Comparison of ENCODE assay signal across 12 cellular contexts in genomic region chr15:50058231-50058630, GRCh38.
DNase-seq lines count a peak whose midpoint lies in the region; ATAC-seq, FAIRE-seq and TF ChIP-seq lines count a peak whose summit lies in the region.
"Had no signal": no experiment of that assay in that cellular context is flagged by ENCODE, and none has a peak within 500 bp of the region (broad histone marks: within the 10 kb centered on the region; RNA-seq: fewer than 3 reads in every experiment).

No MANE protein-coding gene starts in this region.

- H4K20me1 ChIP-seq in fibroblast of lung (ENCODE audit: control insufficient read depth, extremely low read depth, insufficient read depth, low read length) = no peaks in the 10 kb centered on the region

- no peaks in the 10 kb centered on the region for H3K79me2 ChIP-seq in fibroblast of lung (ENCODE audit: control insufficient read depth, insufficient read depth, low read length)

- no peak for ATAC-seq in HG03378 (IDR thresholded peaks at IDR 0.05; ENCODE audit: unreplicated experiment)
- no peak for ATAC-seq in GM19395 (IDR thresholded peaks at IDR 0.05; ENCODE audit: unreplicated experiment)
- ATAC-seq: heart left ventricle had no signal

- no peak for TF ChIP-seq EP300 in sigmoid colon (IDR thresholded peaks at IDR 0.05)

- no peak overlapping the region for H3K4me2 ChIP-seq in fibroblast of lung (ENCODE audit: extremely low read depth, insufficient read depth, low read length)

- no peaks in the 10 kb centered on the region for H3K27me3 ChIP-seq in fibroblast of lung (ENCODE audit: control insufficient read depth, insufficient read depth, low read length)
- H3K27me3 ChIP-seq in sigmoid colon = no peaks in the 10 kb centered on the region
- H3K27me3 ChIP-seq: heart left ventricle had no signal

- 31 to 41% methylated on average over 3 of the region's 3 CpGs for WGBS in sigmoid colon, 2 donors

- peak overlapping the region; percentile 16 for H2AFZ ChIP-seq in fibroblast of lung (ENCODE audit: low read length)

- H3K27ac ChIP-seq in fibroblast of lung (ENCODE audit: insufficient read depth, low read length) (no peak overlapping the region), sigmoid colon (peak overlapping the region; percentile 52 to 61 (median 56))
- H3K27ac ChIP-seq: 22Rv1 had no signal

- TF ChIP-seq POLR2A in sigmoid colon (IDR thresholded peaks at IDR 0.05) = no peak

- no peaks in the 10 kb centered on the region for H3K9me3 ChIP-seq in fibroblast of lung (ENCODE audit: control insufficient read depth, insufficient read depth, low read depth, low read length)
- no peaks in the 10 kb centered on the region for H3K9me3 ChIP-seq in sigmoid colon
- H3K9me3 ChIP-seq: heart left ventricle had no signal

- DNase-seq in DMS 273 (lab: John Stamatoyannopoulos, UW; ENCODE audit: unreplicated experiment) (peak; percentile 19), DMS 273 treated with DMSO at 0.1 percent for 48 hours (lab: John Stamatoyannopoulos, UW) (no peak), NCI-H748 treated with DMSO at 0.1 percent for 48 hours (lab: John Stamatoyannopoulos, UW) (peak; percentile 22), fibroblast of lung (ENCODE audit: low read depth in 2 of 2) (peak; percentile 62 to 79), sigmoid colon (no peak), frontal cortex (ENCODE audit: low spot score in 2 of 2) (no peak)
- DNase-seq: GDM1, heart left ventricle, NCI-H524 treated with DMSO at 0.1 percent for 48 hours had no signal

- no peak overlapping the region for H3K4me3 ChIP-seq in fibroblast of lung (replicated peaks in 1 of 4; ENCODE audit: control extremely low read depth in 1 of 4, insufficient read depth in 1 of 4, low read depth in 3 of 4, low read length in 4 of 4)
- H3K4me3 ChIP-seq in sigmoid colon = no peak overlapping the region
- H3K4me3 ChIP-seq: heart left ventricle had no signal

- intact Hi-C loops in sigmoid colon (cut with DNase I) = loop anchor here (5.0 kb wide), 1 partner anchor 79 kb away; no protein-coding TSS in a partner anchor

- no peak overlapping the region for H3K9ac ChIP-seq in fibroblast of lung (ENCODE audit: insufficient read depth, low read length)

- TF ChIP-seq CTCF in fibroblast of lung (conservative IDR thresholded peaks at IDR 0.05 in 1 of 2, IDR thresholded peaks at IDR 0.05 in 1 of 2; ENCODE audit: low read depth in 1 of 2, low read length in 2 of 2) (no peak), sigmoid colon (IDR thresholded peaks at IDR 0.05) (no peak)

- no peak for FAIRE-seq in frontal cortex (lab: Jason Lieb, UNC)

- H3K36me3 ChIP-seq in fibroblast of lung (ENCODE audit: control insufficient read depth, insufficient read depth, low read length) (no peaks in the 10 kb centered on the region), sigmoid colon (no peaks in the 10 kb centered on the region)
- H3K36me3 ChIP-seq: heart left ventricle had no signal

- H3K4me1 ChIP-seq in fibroblast of lung (ENCODE audit: control insufficient read depth, extremely low read depth, insufficient read depth, low read length) (peaks cover 15% of the 10 kb centered on the region), sigmoid colon (peaks cover 0 to 43% (median 30%) of the 10 kb centered on the region in 4 donors)

Comparison
In these comparisons a context has a peak if more than half of its experiments do, and no peak if none do; other contexts are left out.
1. DNase-seq: peak in DMS 273 (single experiment), NCI-H748 treated with DMSO at 0.1 percent for 48 hours (single experiment) and fibroblast of lung (2 of 2); none in DMS 273 treated with DMSO at 0.1 percent for 48 hours (single experiment), sigmoid colon (single experiment) and frontal cortex (0 of 2).